14 cellular contexts compared by ENCODE assay signal in the genomic region with DNA sequence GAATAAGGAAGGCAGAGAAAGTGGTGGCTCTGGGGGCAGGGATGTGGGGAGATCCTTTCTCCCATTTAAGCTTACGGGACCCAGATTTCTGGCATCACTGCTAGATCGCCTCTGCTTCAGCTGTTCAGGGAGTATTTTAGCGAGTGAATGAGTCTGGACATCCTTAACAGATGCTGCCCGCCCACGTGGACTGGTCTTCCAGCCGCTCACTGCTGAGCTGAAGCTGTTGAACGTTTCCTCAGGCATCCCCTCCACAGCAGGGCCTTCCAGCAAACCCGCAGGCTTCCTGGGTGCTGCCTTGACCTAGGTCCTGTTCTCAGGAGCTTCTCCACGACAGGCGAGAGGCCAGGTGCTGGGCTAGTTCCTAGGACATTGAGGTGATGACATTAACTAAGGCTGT.
DNase-seq lines count a peak whose midpoint lies in the region; ATAC-seq and TF ChIP-seq lines count a peak whose summit lies in the region.
"Had no signal": no experiment of that assay in that cellular context is flagged by ENCODE, and none has a peak within 500 bp of the region (broad histone marks: within the 10 kb centered on the region; RNA-seq: fewer than 3 reads in every experiment).

No MANE protein-coding gene starts in this region.

- intact Hi-C loops in dorsolateral prefrontal cortex (cut with DNase I): no loop called here

- H3K4me3 ChIP-seq in dorsolateral prefrontal cortex: no peak overlapping the region
- H3K4me3 ChIP-seq: GM12878, GM23248 had no signal

- no peak overlapping the region for H3K27ac ChIP-seq in dorsolateral prefrontal cortex
- H3K27ac ChIP-seq: C4-2B, GM23248 had no signal

- DNase-seq in dorsolateral prefrontal cortex (peak in 8 of 10 donors; percentile 24 to 76 (median 58)), middle frontal gyrus (ENCODE audit: extremely low spot score, low spot score) (peak; percentile 24), occipital lobe (lab: John Stamatoyannopoulos, UW) (peak; percentile 60), superior temporal gyrus (ENCODE audit: extremely low spot score) (peak; percentile 40)
- DNase-seq in activated CD4-positive, alpha-beta T cell treated with anti-CD3 and anti-CD28 coated beads for 48 hours: no peak
- DNase-seq in activated CD4-positive, alpha-beta T cell treated with anti-CD3 and anti-CD28 coated beads for 4 hours: no peak
- DNase-seq: BE2C; CD4-positive, alpha-beta memory T cell; DMS53; GM23248; H7 had no signal

- ATAC-seq in HG03095 (IDR thresholded peaks at IDR 0.05; ENCODE audit: unreplicated experiment): no peak
- ATAC-seq: GM12878 had no signal

- no peaks in the 10 kb centered on the region for H3K27me3 ChIP-seq in dorsolateral prefrontal cortex
- H3K27me3 ChIP-seq: BE2C had no signal

- TF ChIP-seq CTCF in dorsolateral prefrontal cortex (IDR thresholded peaks at IDR 0.05 in 54 of 56, conservative IDR thresholded peaks at IDR 0.05 in 2 of 56; ENCODE audit: low read depth in 1 of 56, partially characterized antibody in 56 of 56): no peak

Comparison
In these comparisons a context has a peak if more than half of its experiments do, and no peak if none do; other contexts are left out.
1. DNase-seq: peak in dorsolateral prefrontal cortex (8 of 10), middle frontal gyrus (single experiment), occipital lobe (single experiment) and superior temporal gyrus (single experiment); none in activated CD4-positive, alpha-beta T cell treated with anti-CD3 and anti-CD28 coated beads for 48 hours (single experiment) and activated CD4-positive, alpha-beta T cell treated with anti-CD3 and anti-CD28 coated beads for 4 hours (0 of 2).